28 cellular contexts compared by ENCODE assay signal in genomic region chr12:41014643-41015020, GRCh38.
A peak's percentile ranks its signal among the peaks of the same experiment; 100 is the strongest.
DNase-seq lines count a peak whose midpoint lies in the region; ATAC-seq and TF ChIP-seq lines count a peak whose summit lies in the region.
"Had no signal": no experiment of that assay in that cellular context is flagged by ENCODE, and none has a peak within 500 bp of the region (broad histone marks: within the 10 kb centered on the region; RNA-seq: fewer than 3 reads in every experiment).

No MANE protein-coding gene starts in this region.

- H3K9ac ChIP-seq in adipocyte (ENCODE audit: low read length), result no peak overlapping the region

- H3K4me1 ChIP-seq in adipocyte (ENCODE audit: control insufficient read depth, insufficient read depth, low read length), result peaks cover 8% of the 10 kb centered on the region
- H3K4me1 ChIP-seq: heart right ventricle, prostate gland had no signal

- DNase-seq in HS-5 (ENCODE audit: low read depth) (peak; percentile 5), adipocyte (ENCODE audit: low read depth) (peak; percentile 47), fibroblast of pulmonary artery (ENCODE audit: low read depth) (peak; percentile 8), retinal pigment epithelial cell (ENCODE audit: low read depth) (peak; percentile 55), NCI-H2081 (lab: John Stamatoyannopoulos, UW) (no peak)
- DNase-seq: activated CD4-positive, alpha-beta T cell treated with anti-CD3 and anti-CD28 coated beads for 1 hour; activated CD8-positive, alpha-beta memory T cell treated with anti-CD3 and anti-CD28 coated beads for 24 hours; activated naive CD4-positive, alpha-beta T cell; activated T-cell treated with anti-CD3 and anti-CD28 coated beads, Interleukin-2, amount 50 U/mL, for 4 hours; amygdala; CD4-positive, alpha-beta memory T cell; DMS53; effector memory CD4-positive, alpha-beta T cell; heart right ventricle; KG1; mucosa of descending colon; MV-4-11; NCI-H1694; NCI-H69; Right ventricle myocardium superior; small intestine; stimulated activated CD4-positive, alpha-beta T cell treated with anti-CD3 and anti-CD28 coated beads, Interleukin-2, amount 100 ng/mL, for 24 hours; T-cell had no signal

- H3K27me3 ChIP-seq in adipocyte (replicated peaks; ENCODE audit: control insufficient read depth, insufficient read depth, low read length), result peaks cover 5% of the 10 kb centered on the region
- H3K27me3 ChIP-seq: heart right ventricle, suprapubic skin had no signal

- ATAC-seq in GM21529 (IDR thresholded peaks at IDR 0.05; ENCODE audit: unreplicated experiment) (no peak), GM18498 (IDR thresholded peaks at IDR 0.05; ENCODE audit: unreplicated experiment) (no peak)
- ATAC-seq: activated T-cell treated with anti-CD3 and anti-CD28 coated beads, Interleukin-2, amount 50 U/mL, for 4 hours; heart right ventricle; mucosa of descending colon; stimulated activated effector memory CD8-positive, alpha-beta T cell treated with anti-CD3 and anti-CD28 coated beads, Interleukin-12 subunit alpha, Interleukin-12 subunit beta, amount 100 ng/mL, for 72 hours; T-cell had no signal

- H3K4me3 ChIP-seq in adipocyte (ENCODE audit: low read length) (no peak overlapping the region), fibroblast of pulmonary artery (replicated peaks; ENCODE audit: low read depth, low read length) (no peak overlapping the region), retinal pigment epithelial cell (ENCODE audit: low read length) (no peak overlapping the region)
- H3K4me3 ChIP-seq: heart right ventricle, mucosa of descending colon, prostate gland, suprapubic skin had no signal

- H3K9me3 ChIP-seq in adipocyte (ENCODE audit: control insufficient read depth, low read length), result peaks cover 29% of the 10 kb centered on the region
- H3K9me3 ChIP-seq: prostate gland, suprapubic skin had no signal

- TF ChIP-seq CTCF in fibroblast of pulmonary artery (IDR thresholded peaks at IDR 0.05; ENCODE audit: low read length, missing control alignments), result no peak
- TF ChIP-seq CTCF in retinal pigment epithelial cell (conservative IDR thresholded peaks at IDR 0.05; ENCODE audit: low read depth, low read length), result no peak

- no peaks in the 10 kb centered on the region for H3K36me3 ChIP-seq in adipocyte (ENCODE audit: control insufficient read depth, insufficient read depth, low read length, severe bottlenecking)
- H3K36me3 ChIP-seq: heart right ventricle, prostate gland, suprapubic skin had no signal

Comparison
In these comparisons a context has a peak if more than half of its experiments do, and no peak if none do; other contexts are left out.
1. DNase-seq: peak in HS-5 (single experiment), adipocyte (single experiment), fibroblast of pulmonary artery (single experiment) and retinal pigment epithelial cell (single experiment); none in NCI-H2081 (0 of 2).